ENCODE assay signal across 8 cellular contexts in genomic region chr10:97584060-97584797, GRCh38. TPM values are rescaled to one million over a fixed set of nuclear protein-coding genes. Genes with fewer than 3 reads are reported as not detected.
DNase-seq lines count a peak whose midpoint lies in the region; ATAC-seq and TF ChIP-seq lines count a peak whose summit lies in the region.

Gene HOGA1 (plus strand): TSS chr10:97584389. CDS start chr10:97584704, 315 bp downstream.

- ATAC-seq in GM21786 (IDR thresholded peaks at IDR 0.05; ENCODE audit: unreplicated experiment): peak; percentile 83
- ATAC-seq in mucosa of descending colon: peak; percentile 87
- no peak for ATAC-seq in GM21576 (IDR thresholded peaks at IDR 0.05; ENCODE audit: unreplicated experiment)

- H3K4me3 ChIP-seq in mucosa of descending colon: no peak within 1 kb of the TSS

- intact Hi-C loops in mucosa of descending colon (cut with DNase I, micrococcal nuclease): no loop called here

- no peak for TF ChIP-seq CTCF in mucosa of descending colon (IDR thresholded peaks at IDR 0.05)

- H3K4me1 ChIP-seq in mucosa of descending colon (ENCODE audit: low read depth): no peaks in the 10 kb centered on the region

- no peaks in the 10 kb centered on the region for H3K9me3 ChIP-seq in mucosa of descending colon

- no peaks in the 10 kb centered on the region for H3K36me3 ChIP-seq in mucosa of descending colon (ENCODE audit: low read depth)

- peak; percentile 1 for DNase-seq in NCI-H774 (lab: John Stamatoyannopoulos, UW)
- peak; percentile 33 for DNase-seq in epidermal melanocyte (ENCODE audit: insufficient read length, low spot score)
- peak; percentile 13 to 70 (median 32) for DNase-seq in mucosa of descending colon
- no peak for DNase-seq in stimulated activated CD8-positive, alpha-beta memory T cell treated with anti-CD3 and anti-CD28 coated beads, Interleukin-4, amount 100 ng/mL, for 48 hours
- DNase-seq in GF-D8 (lab: John Stamatoyannopoulos, UW): no peak
- DNase-seq in T-helper 2 cell: no peak

RNA-seq across cellular contexts. Expression of gene HOGA1, which starts in this region (rescaled TPM):
- under 1 TPM in 2 of 3 donors, not detected in 1; 0.29 to 0.47 TPM for total RNA-seq in mucosa of descending colon

Comparison
In these comparisons a context has a peak if more than half of its experiments do, and no peak if none do; other contexts are left out.
1. Peak in DNase-seq and ATAC-seq in mucosa of descending colon; RNA of the gene not detected or under 1 TPM.
2. DNase-seq: peak in NCI-H774 (single experiment) and epidermal melanocyte (single experiment); none in stimulated activated CD8-positive, alpha-beta memory T cell treated with anti-CD3 and anti-CD28 coated beads, Interleukin-4, amount 100 ng/mL, for 48 hours (single experiment), GF-D8 (single experiment) and T-helper 2 cell (0 of 5).